Comparison of ENCODE assay signal across 25 cellular contexts in genomic region chr13:45705145-45705695, GRCh38. TPM values are rescaled to one million over a fixed set of nuclear protein-coding genes. Genes with fewer than 3 reads are reported as not detected.
"Had no signal": no experiment of that assay in that cellular context is flagged by ENCODE, and none has a peak within 500 bp of the region (broad histone marks: within the 10 kb centered on the region; RNA-seq: fewer than 3 reads in every experiment).

No MANE protein-coding gene starts in this region.

- ATAC-seq: activated T-cell treated with anti-CD3 and anti-CD28 coated beads, Interleukin-2, amount 50 U/mL, for 72 hours; heart left ventricle; left colon; natural killer cell treated with Interleukin-12 subunit alpha and Interleukin-12 subunit beta and Interleukin-15 and Interleukin-18, amount 100 ng/mL, for 72 hours; T-helper 17 cell had no signal

- H3K4me3 ChIP-seq: cardiac muscle cell, heart left ventricle, sigmoid colon, testis had no signal

- H3K27me3 ChIP-seq: cardiac muscle cell, sigmoid colon, testis had no signal

- DNase-seq: activated CD4-positive, alpha-beta T cell treated with anti-CD3 and anti-CD28 coated beads for 4 hours; activated CD4-positive, alpha-beta T cell treated with anti-CD3 and anti-CD28 coated beads, Interleukin-2, amount 50 U/mL, for 48 hours; activated CD4-positive, CD25-positive, alpha-beta regulatory T cell; activated effector memory CD4-positive, alpha-beta T cell treated with Interleukin-2 at 50 U/mL for 16 hours; activated naive CD4-positive, alpha-beta T cell treated with anti-CD3 and anti-CD28 coated beads for 36 hours; activated naive CD8-positive, alpha-beta T cell treated with anti-CD3 and anti-CD28 coated beads, Interleukin-2, amount 10 ng/mL, durations not matched to agents 7 days and 5 days; activated T-cell treated with anti-CD3 and anti-CD28 coated beads, Interleukin-2, amount 50 U/mL, for 72 hours; amniotic stem cell; cortex of kidney; heart left ventricle; left colon; occipital lobe; sigmoid colon; stimulated activated CD4-positive, alpha-beta T cell treated with anti-CD3 and anti-CD28 coated beads, Interleukin-4, amount 100 ng/mL, for 1 hour; stimulated activated naive CD4-positive, alpha-beta T cell; T-helper 17 cell; testis; trophoblast cell had no signal

- H3K27ac ChIP-seq: cardiac muscle cell, epithelial cell of prostate, heart left ventricle, sigmoid colon, testis had no signal

- H3K4me1 ChIP-seq: heart left ventricle, sigmoid colon had no signal

- H3K9me3 ChIP-seq: heart left ventricle, sigmoid colon, testis had no signal

- H3K36me3 ChIP-seq: cardiac muscle cell, heart left ventricle, sigmoid colon had no signal

RNA-seq across cellular contexts. Expression of gene CBY2, which starts 3.1 kb away (rescaled TPM):
- total RNA-seq: activated CD8-positive, alpha-beta memory T cell treated with anti-CD3 and anti-CD28 coated beads for 36 hours; activated naive CD4-positive, alpha-beta T cell treated with anti-CD3 and anti-CD28 coated beads for 36 hours; activated naive CD8-positive, alpha-beta T cell treated with anti-CD3 and anti-CD28 coated beads, Interleukin-2, amount 10 ng/mL, durations not matched to agents 7 days and 5 days; cardiac muscle cell; cerebellum; fibroblast of villous mesenchyme; heart left ventricle; natural killer cell treated with Interleukin-12 subunit alpha and Interleukin-12 subunit beta and Interleukin-15 and Interleukin-18, amount 100 ng/mL, for 72 hours; occipital lobe; sigmoid colon; T-helper 17 cell had no signal
- polyA plus RNA-seq: heart left ventricle, keratinocyte, sigmoid colon had no signal
